8 cellular contexts compared by ENCODE assay signal in genomic region chr5:56909294-56910122, GRCh38. TPM values are rescaled to one million over a fixed set of nuclear protein-coding genes. Genes with fewer than 3 reads are reported as not detected.
DNase-seq lines count a peak whose midpoint lies in the region; ATAC-seq and TF ChIP-seq lines count a peak whose summit lies in the region.

Gene SETD9, plus strand, starts transcription at chr5:56909596. Its CDS starts 50 bp downstream, at chr5:56909646.

- no peaks in the 10 kb centered on the region for H3K36me3 ChIP-seq in OCI-LY3 (replicated peaks; ENCODE audit: low read depth, low read length)

- peak within 1 kb of the TSS; percentile 88 for H3K4me3 ChIP-seq in OCI-LY3 (ENCODE audit: low read length)
- peak within 1 kb of the TSS; percentile 79 for H3K4me3 ChIP-seq in epithelial cell of esophagus (ENCODE audit: low read length)
- H3K4me3 ChIP-seq in mononuclear cell (ENCODE audit: low read length): peak within 1 kb of the TSS; percentile 58

- no peaks in the 10 kb centered on the region for H3K9me3 ChIP-seq in OCI-LY3 (ENCODE audit: insufficient read depth, low read length)
- H3K9me3 ChIP-seq in mononuclear cell (ENCODE audit: low read depth, low read length): no peaks in the 10 kb centered on the region

- peak; percentile 91 for ATAC-seq in GM21528 (IDR thresholded peaks at IDR 0.05; ENCODE audit: low FRiP score, unreplicated experiment)

- no peaks in the 10 kb centered on the region for H3K27me3 ChIP-seq in OCI-LY3 (ENCODE audit: low read depth, low read length)
- H3K27me3 ChIP-seq in mononuclear cell (ENCODE audit: insufficient read depth, low read length): no peaks in the 10 kb centered on the region

- peak within 1 kb of the TSS; percentile 91 for H2AFZ ChIP-seq in OCI-LY3 (ENCODE audit: low read depth, low read length)

- H3K79me2 ChIP-seq in OCI-LY3 (ENCODE audit: low read length): no peaks in the 10 kb centered on the region

- TF ChIP-seq CTCF in OCI-LY3 (IDR thresholded peaks at IDR 0.05; ENCODE audit: low read depth, low read length) (no peak), epithelial cell of esophagus (IDR thresholded peaks at IDR 0.05; ENCODE audit: insufficient read depth, low read depth, low read length, missing control alignments) (no peak)

- H3K27ac ChIP-seq in OCI-LY3 (ENCODE audit: low read length): peak within 1 kb of the TSS; percentile 61

- DNase-seq in DMS 273 (lab: John Stamatoyannopoulos, UW; ENCODE audit: unreplicated experiment) (peak; percentile 99), HuH-7.5 (ENCODE audit: low spot score) (peak; percentile 62), activated T-cell treated with anti-CD3 and anti-CD28 coated beads for 4 hours (peak; percentile 68), epithelial cell of esophagus (ENCODE audit: low read depth) (peak; percentile 98)
- peak; percentile 91 to 93 for DNase-seq in stimulated activated CD8-positive, alpha-beta memory T cell treated with anti-CD3 and anti-CD28 coated beads, Interleukin-2, amount 100 ng/mL, for 48 hours (ENCODE audit: low read depth in 2 of 2)

- no peaks in the 10 kb centered on the region for H4K20me1 ChIP-seq in OCI-LY3 (ENCODE audit: insufficient read depth, low read length)

- H3K9ac ChIP-seq in OCI-LY3 (ENCODE audit: low read length): peak within 1 kb of the TSS; percentile 84

- peak within 1 kb of the TSS; percentile 93 for H3K4me2 ChIP-seq in OCI-LY3 (ENCODE audit: low read length)

- H3K4me1 ChIP-seq in OCI-LY3 (ENCODE audit: low read length) (peaks cover 13% of the 10 kb centered on the region), mononuclear cell (ENCODE audit: insufficient read depth, low read length) (peaks cover 19% of the 10 kb centered on the region)

RNA-seq across cellular contexts. Expression of gene SETD9, which starts in this region (rescaled TPM):
- total RNA-seq in mononuclear cell: 5.6 TPM

Comparison
In these comparisons a context has a peak if more than half of its experiments do, and no peak if none do; other contexts are left out.
1. Peak in every context shown above with its lines: DNase-seq, ATAC-seq, H3K4me3 ChIP-seq and H3K27ac ChIP-seq.